8 cellular contexts compared by ENCODE assay signal in genomic region chr2:218671654-218672566, GRCh38. TPM values are rescaled to one million over a fixed set of nuclear protein-coding genes. Genes with fewer than 3 reads are reported as not detected.
A peak's percentile ranks its signal among the peaks of the same experiment; 100 is the strongest.
DNase-seq lines count a peak whose midpoint lies in the region; ATAC-seq, FAIRE-seq and TF ChIP-seq lines count a peak whose summit lies in the region.

RNF25 (minus strand) TSS chr2:218672002; CDS start chr2:218671970, 32 bp downstream.
STK36 (plus strand) TSS chr2:218672086; CDS start chr2:218672830, 744 bp downstream.

- H3K9ac ChIP-seq in K562 (ENCODE audit: insufficient read depth in 1 of 2, low read depth in 2 of 2, low read length in 2 of 2): peak within 1 kb of the TSS; percentile 71 to 97

- H3K4me3 ChIP-seq in K562: peak within 1 kb of the TSS; percentile 66
- H3K4me3 ChIP-seq in sigmoid colon: peak within 1 kb of the TSS; percentile 69 to 81 (median 74)

- DNase-seq in NCI-H2107 (lab: John Stamatoyannopoulos, UW): peak; percentile 65
- peak; percentile 66 to 84 (median 76) for DNase-seq in K562 (ENCODE audit: extremely low read depth in 1 of 4, low spot score in 3 of 4)
- peak; percentile 83 for DNase-seq in iPS DF 19.7 (ENCODE audit: low read depth, low spot score)
- peak; percentile 91 for DNase-seq in sigmoid colon

- H3K4me1 ChIP-seq in K562 (replicated peaks in 1 of 2; ENCODE audit: control insufficient read depth in 2 of 2, insufficient read depth in 2 of 2, low read length in 2 of 2): peaks cover 0 to 9% of the 10 kb centered on the region in 2 experiments; a peak in 3 of 5 replicates
- H3K4me1 ChIP-seq in sigmoid colon: peaks cover 0 to 18% (median 16%) of the 10 kb centered on the region in 4 donors

- H3K9me3 ChIP-seq in K562 (replicated peaks; ENCODE audit: control insufficient read depth, insufficient read depth, low read depth, low read length): no peaks in the 10 kb centered on the region
- H3K9me3 ChIP-seq in sigmoid colon: no peaks in the 10 kb centered on the region

- in situ Hi-C loops in K562 (cut with MboI): no loop called here

- TF ChIP-seq EP300 in K562 (IDR thresholded peaks at IDR 0.05; ENCODE audit: low read length) (no peak), sigmoid colon (IDR thresholded peaks at IDR 0.05) (no peak)

- H4K20me1 ChIP-seq in K562 (replicated peaks; ENCODE audit: control insufficient read depth, insufficient read depth, low read length): no peaks in the 10 kb centered on the region

- WGBS in K562 (ENCODE audit: insufficient coverage, low coverage, missing lambda C conversion rate): 9% methylated on average over 34 of the region's 49 CpGs
- WGBS in sigmoid colon, 2 donors: 0% methylated on average over 49 of the region's 49 CpGs

- no TSS peak for BruUV-seq in K562 (replicated peaks; lab: Mats Ljungman, UMichigan)

- H3K27ac ChIP-seq in 22Rv1 (peak within 1 kb of the TSS; percentile 80), K562 (ENCODE audit: extremely low read depth, low read depth, low read length) (peak within 1 kb of the TSS; percentile 68), sigmoid colon (peak within 1 kb of the TSS; percentile 78 to 84 (median 81))

- TF ChIP-seq CTCF in 22Rv1 (IDR thresholded peaks at IDR 0.05) (no peak), K562 (IDR thresholded peaks at IDR 0.05 in 2 of 3, conservative IDR thresholded peaks at IDR 0.05 in 1 of 3; ENCODE audit: insufficient read depth in 2 of 3, low read depth in 1 of 3, low read length in 3 of 3) (no peak), sigmoid colon (IDR thresholded peaks at IDR 0.05) (no peak)

- peak within 1 kb of the TSS; percentile 99 for H2AFZ ChIP-seq in K562 (ENCODE audit: low read depth, low read length)

- H3K79me2 ChIP-seq in K562 (ENCODE audit: control insufficient read depth, insufficient read depth, low read length): peaks cover 15% of the 10 kb centered on the region

- TF ChIP-seq POLR2A in K562 (conservative IDR thresholded peaks at IDR 0.05) (peak; percentile 88), sigmoid colon (IDR thresholded peaks at IDR 0.05) (peak; percentile 82 to 85)

- no peaks in the 10 kb centered on the region for H3K9me1 ChIP-seq in K562 (ENCODE audit: control insufficient read depth, insufficient read depth, low read length)

- no peaks in the 10 kb centered on the region for H3K27me3 ChIP-seq in K562 (ENCODE audit: control insufficient read depth in 2 of 2, insufficient read depth in 2 of 2, low read length in 2 of 2)
- H3K27me3 ChIP-seq in sigmoid colon: no peaks in the 10 kb centered on the region

- no peak for TF ChIP-seq RAD21 in K562 (CRISPR knock-in tag; conservative IDR thresholded peaks at IDR 0.05 in 1 of 2, IDR thresholded peaks at IDR 0.05 in 1 of 2)

- peak within 1 kb of the TSS; percentile 93 for H3K4me2 ChIP-seq in K562 (ENCODE audit: insufficient read depth, low read length)

- CTCF ChIA-PET in K562 (lab: Yijun Ruan, JAX; ENCODE audit: low intra/inter-chr PET ratio): interaction anchor here (0.6 kb wide), 1 partner anchor 225 kb away, joined by 3 read pairs; no protein-coding TSS in a partner anchor

- peak; percentile 74 for FAIRE-seq in TTC549 (lab: Jason Lieb, UNC)
- peak; percentile 87 for FAIRE-seq in K562 (lab: Jason Lieb, UNC)

- intact Hi-C loops in K562 (cut with micrococcal nuclease): no loop called here
- intact Hi-C loops in sigmoid colon (cut with DNase I): no loop called here

- peaks cover 5% of the 10 kb centered on the region; the same call in 1 of the 3 replicates for H3K36me3 ChIP-seq in K562 (ENCODE audit: control insufficient read depth, insufficient read depth, low read length)
- H3K36me3 ChIP-seq in sigmoid colon: peaks cover 0 to 37% (median 14%) of the 10 kb centered on the region in 4 donors

- POLR2A ChIA-PET in K562 (lab: Yijun Ruan, JAX): interaction anchor here (0.6 to 1.9 kb wide), 5 partner anchors 10 to 38 kb away, joined by 3 to 8 read pairs (median 4); partner anchors contain the start of genes BCS1L and ZNF142

- ATAC-seq in GM18517 (IDR thresholded peaks at IDR 0.05; ENCODE audit: unreplicated experiment): peak; percentile 91
- peak; percentile 96 for ATAC-seq in HG03039 (IDR thresholded peaks at IDR 0.05; ENCODE audit: unreplicated experiment)
- peak; percentile 99 for ATAC-seq in K562

TF ChIP-seq in K562, 482 proteins besides CTCF, POLR2A, EP300 and RAD21 (continues in another document):
- TF ChIP-seq TSHZ1 (CRISPR knock-in tag; IDR thresholded peaks at IDR 0.05) (no peak), SUPT5H (IDR thresholded peaks at IDR 0.05) (peak; percentile 81), E2F4 (CRISPR knock-in tag; IDR thresholded peaks at IDR 0.05; ENCODE audit: low read depth) (no peak), RBM34 (IDR thresholded peaks at IDR 0.05; ENCODE audit: borderline replicate concordance, insufficient read depth, low read length) (no peak)

RNA-seq across cellular contexts. Expression of gene RNF25, which starts in this region (rescaled TPM):
- 12.4 and 31.3 TPM in 2 replicates for total RNA-seq in K562 (2011; cell fraction: chromatin; rRNA removed; ENCODE audit: low replicate concordance)
- 21.2 and 25.3 TPM in 2 replicates for total RNA-seq in K562 (2011; cell fraction: nucleolus; rRNA removed)
- 14.1 and 22.4 TPM in 2 replicates for total RNA-seq in K562 (2011; cell fraction: nucleoplasm; rRNA removed)
- total RNA-seq in K562 (2014; rRNA removed): 17.0 and 30.0 TPM in 2 replicates
- total RNA-seq in K562 (2014; rRNA removed; fragmentation: Illumina TruSeq; extraction: Trizol): 15.5 and 18.2 TPM in 2 replicates
- 15.3 and 24.6 TPM in 2 replicates for total RNA-seq in K562 (2015; rRNA removed; fragmentation: Illumina TruSeq; extraction: Trizol)
- 19.0 and 20.5 TPM in 2 replicates for total RNA-seq in K562 (2021)
- polyA plus RNA-seq in K562 (2011; rRNA removed): 45.9 and 49.8 TPM in 2 replicates
- polyA plus RNA-seq in K562 (2011; cell fraction: cytosol; rRNA removed): 24.3 and 40.6 TPM in 2 replicates
- polyA plus RNA-seq in K562 (2011; cell fraction: nucleus; rRNA removed): 40.5 and 63.9 TPM in 2 replicates
- polyA plus RNA-seq in K562 (2012): 16.7 and 22.6 TPM in 2 replicates
- polyA plus RNA-seq in K562 (2014; fragmentation: Illumina TruSeq; extraction: Trizol): 19.7 and 30.1 TPM in 2 replicates
- 1 to 10 TPM; 2.3 to 10.0 TPM for polyA plus RNA-seq in K562 (2014; fragmentation: Nextera tagmentation; extraction: Ambion mirVana)
- polyA plus RNA-seq in K562 (2014; rRNA removed): 26.5 and 26.6 TPM in 2 replicates
- 31.3 and 33.2 TPM in 2 replicates for polyA minus RNA-seq in K562 (2011; rRNA and poly(A)+ RNA removed)
- 6.3 and 21.5 TPM in 2 replicates for polyA minus RNA-seq in K562 (2011; cell fraction: cytosol; rRNA and poly(A)+ RNA removed)
- 5.9 and 9.6 TPM in 2 replicates for polyA minus RNA-seq in K562 (2011; cell fraction: nucleus; rRNA and poly(A)+ RNA removed)
- 10 to 100 TPM in 3 of 4 donors, 1 to 10 TPM in 1; 6.4 to 24.7 (median 21.9) TPM for total RNA-seq in sigmoid colon
- 10 to 100 TPM; 11.6 to 19.2 (median 14.3) TPM for polyA plus RNA-seq in sigmoid colon

RNA-seq across cellular contexts. Expression of gene STK36, which starts in this region (rescaled TPM):
- 93.3 and 145 TPM in 2 replicates for total RNA-seq in K562 (2011; cell fraction: chromatin; rRNA removed; ENCODE audit: low replicate concordance)
- 40.4 and 45.0 TPM in 2 replicates for total RNA-seq in K562 (2011; cell fraction: nucleolus; rRNA removed)
- total RNA-seq in K562 (2011; cell fraction: nucleoplasm; rRNA removed): 42.6 and 50.0 TPM in 2 replicates
- total RNA-seq in K562 (2014; rRNA removed): 3.8 and 5.2 TPM in 2 replicates
- 4.1 and 6.3 TPM in 2 replicates for total RNA-seq in K562 (2014; rRNA removed; fragmentation: Illumina TruSeq; extraction: Trizol)
- total RNA-seq in K562 (2015; rRNA removed; fragmentation: Illumina TruSeq; extraction: Trizol): 4.1 and 4.5 TPM in 2 replicates
- total RNA-seq in K562 (2021): 9.3 and 9.6 TPM in 2 replicates
- polyA plus RNA-seq in K562 (2011; rRNA removed): 12.4 and 22.4 TPM in 2 replicates
- polyA plus RNA-seq in K562 (2011; cell fraction: cytosol; rRNA removed): 9.2 and 11.0 TPM in 2 replicates
- polyA plus RNA-seq in K562 (2011; cell fraction: nucleus; rRNA removed): 219 and 220 TPM in 2 replicates
- 5.5 and 8.3 TPM in 2 replicates for polyA plus RNA-seq in K562 (2012)
- polyA plus RNA-seq in K562 (2014; fragmentation: Illumina TruSeq; extraction: Trizol): 6.5 and 9.6 TPM in 2 replicates
- polyA plus RNA-seq in K562 (2014; fragmentation: Nextera tagmentation; extraction: Ambion mirVana): 1 to 10 TPM; 3.5 to 6.7 TPM
- polyA plus RNA-seq in K562 (2014; rRNA removed): 9.7 and 10.3 TPM in 2 replicates
- 10.5 and 11.9 TPM in 2 replicates for polyA minus RNA-seq in K562 (2011; rRNA and poly(A)+ RNA removed)
- polyA minus RNA-seq in K562 (2011; cell fraction: cytosol; rRNA and poly(A)+ RNA removed): 5.3 and 6.7 TPM in 2 replicates
- polyA minus RNA-seq in K562 (2011; cell fraction: nucleus; rRNA and poly(A)+ RNA removed): 19.5 and 29.4 TPM in 2 replicates
- 10 to 100 TPM; 13.6 to 79.5 (median 27.0) TPM for total RNA-seq in sigmoid colon
- 10 to 100 TPM in 1 of 3 donors, 1 to 10 TPM in 2; 3.9 to 15.8 (median 4.2) TPM for polyA plus RNA-seq in sigmoid colon

Comparison
In these comparisons a context has a peak if more than half of its experiments do, and no peak if none do; other contexts are left out.
1. Peak in every context shown above with its lines: DNase-seq, ATAC-seq, H3K4me3 ChIP-seq and H3K27ac ChIP-seq.